Comparison of ENCODE assay signal across 2 cellular contexts in genomic region chr9:117334101-117334500, GRCh38.
TF ChIP-seq lines count a peak whose summit lies in the region.

No MANE protein-coding gene starts in this region.

TF ChIP-seq in HEK293, 187 proteins besides CTCF, POLR2A, EP300 and RAD21:
- TF ChIP-seq REST (tag by site-specific recombination; IDR thresholded peaks at IDR 0.05) (peak; percentile 74), ZBTB17 (tag by site-specific recombination; IDR thresholded peaks at IDR 0.05) (no peak)

TF ChIP-seq in H1, 55 proteins besides CTCF, POLR2A, EP300 and RAD21 (continued from another document):
- TF ChIP-seq CHD7 (IDR thresholded peaks at IDR 0.05; ENCODE audit: insufficient replicate concordance, low read length) (no peak), POLR2AphosphoS5 (IDR thresholded peaks at IDR 0.05; ENCODE audit: low read depth, low read length) (no peak), RBBP5 (IDR thresholded peaks at IDR 0.05; ENCODE audit: borderline replicate concordance, low read depth, low read length) (no peak), GTF2F1 (IDR thresholded peaks at IDR 0.05; ENCODE audit: borderline replicate concordance, low read depth, low read length) (no peak), NRF1 (IDR thresholded peaks at IDR 0.05; ENCODE audit: low read depth, low read length) (no peak), KDM4A (IDR thresholded peaks at IDR 0.05; ENCODE audit: low read depth, low read length, severe bottlenecking) (no peak), SAP30 (IDR thresholded peaks at IDR 0.05; ENCODE audit: insufficient read depth, insufficient replicate concordance, low read length) (no peak), CHD1 (IDR thresholded peaks at IDR 0.05; ENCODE audit: low read depth, low read length) (no peak), TCF12 (IDR thresholded peaks at IDR 0.05; ENCODE audit: low read depth, low read length) (no peak), JUN (IDR thresholded peaks at IDR 0.05; ENCODE audit: low read depth, low read length) (no peak), SP1 (IDR thresholded peaks at IDR 0.05; ENCODE audit: low read depth, low read length) (no peak), BRCA1 (IDR thresholded peaks at IDR 0.05; ENCODE audit: low read depth, low read length) (no peak), RXRA (IDR thresholded peaks at IDR 0.05; ENCODE audit: insufficient read depth, low read depth, low read length) (no peak), BACH1 (IDR thresholded peaks at IDR 0.05; ENCODE audit: low read length) (no peak), ZNF274 (IDR thresholded peaks at IDR 0.05; ENCODE audit: borderline replicate concordance, extremely low read depth, low read length) (no peak), SIRT6 (IDR thresholded peaks at IDR 0.05; ENCODE audit: low read length) (no peak)
- TF ChIP-seq, protein P1, sequence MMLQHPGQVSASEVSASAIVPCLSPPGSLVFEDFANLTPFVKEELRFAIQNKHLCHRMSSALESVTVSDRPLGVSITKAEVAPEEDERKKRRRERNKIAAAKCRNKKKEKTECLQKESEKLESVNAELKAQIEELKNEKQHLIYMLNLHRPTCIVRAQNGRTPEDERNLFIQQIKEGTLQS (IDR thresholded peaks at IDR 0.05; ENCODE audit: insufficient read depth, low read depth, low read length), result no peak
